10 cellular contexts compared by ENCODE assay signal in genomic region chr10:71868192-71868697, GRCh38. TPM values are rescaled to one million over a fixed set of nuclear protein-coding genes. Genes with fewer than 3 reads are reported as not detected.
DNase-seq lines count a peak whose midpoint lies in the region; ATAC-seq and TF ChIP-seq lines count a peak whose summit lies in the region.
"Had no signal": no experiment of that assay in that cellular context is flagged by ENCODE, and none has a peak within 500 bp of the region (broad histone marks: within the 10 kb centered on the region; RNA-seq: fewer than 3 reads in every experiment).

No MANE protein-coding gene starts in this region.

- no peak overlapping the region for H3K4me3 ChIP-seq in CD4-positive, CD25-positive, alpha-beta regulatory T cell (ENCODE audit: low read depth, low read length)
- H3K4me3 ChIP-seq in MM.1S (ENCODE audit: low read length) (no peak overlapping the region), choroid plexus epithelial cell (ENCODE audit: low read depth, low read length) (no peak overlapping the region)
- H3K4me3 ChIP-seq in naive thymus-derived CD4-positive, alpha-beta T cell (ENCODE audit: low read length): no peak overlapping the region

- peak; percentile 46 to 55 for ATAC-seq in CD4-positive, CD25-positive, alpha-beta regulatory T cell (ENCODE audit: low read depth in 2 of 2)
- ATAC-seq in naive thymus-derived CD4-positive, alpha-beta T cell: peak; percentile 86
- ATAC-seq in HG03521 (IDR thresholded peaks at IDR 0.05; ENCODE audit: unreplicated experiment): no peak
- ATAC-seq in HG02610 (IDR thresholded peaks at IDR 0.05; ENCODE audit: unreplicated experiment): no peak

- no peaks in the 10 kb centered on the region for H3K79me2 ChIP-seq in MM.1S (ENCODE audit: low read length)

- in situ Hi-C loops in GM13976 (cut with MboI; ENCODE audit: low sequenced_read_pairs, unreplicated experiment): no loop called here

- H3K27me3 ChIP-seq in CD4-positive, CD25-positive, alpha-beta regulatory T cell (ENCODE audit: control insufficient read depth, insufficient read depth, low read length): no peaks in the 10 kb centered on the region
- H3K27me3 ChIP-seq in MM.1S (replicated peaks; ENCODE audit: insufficient read depth, low read length): no peaks in the 10 kb centered on the region
- no peaks in the 10 kb centered on the region for H3K27me3 ChIP-seq in naive thymus-derived CD4-positive, alpha-beta T cell (ENCODE audit: control insufficient read depth in 2 of 2, insufficient read depth in 2 of 2, low read length in 2 of 2)

- no peak overlapping the region for H3K4me3 Mint-ChIP-seq in CD4-positive, CD25-positive, alpha-beta regulatory T cell
- H3K4me3 Mint-ChIP-seq in naive thymus-derived CD4-positive, alpha-beta T cell: no peak overlapping the region
- no peak overlapping the region for H3K4me3 Mint-ChIP-seq in mesothelial cell of epicardium
- H3K4me3 Mint-ChIP-seq: stimulated activated naive CD8-positive, alpha-beta T cell treated with anti-CD3 and anti-CD28 coated beads, Interleukin-15, Interleukin-2, amounts not matched to agents 100 ng/mL and 50 ng/mL, for 24 hours had no signal

- no peaks in the 10 kb centered on the region for H3K9me2 ChIP-seq in MM.1S (replicated peaks; ENCODE audit: insufficient read depth, low read length)

- no peak for DNase-seq in CD4-positive, CD25-positive, alpha-beta regulatory T cell
- DNase-seq in MM.1S (peak; percentile 85), choroid plexus epithelial cell (ENCODE audit: low read depth) (peak; percentile 91), GM13976 (ENCODE audit: low spot score) (no peak), mesothelial cell of epicardium (ENCODE audit: low spot score in 2 of 2, unreplicated experiment in 2 of 2) (no peak)
- DNase-seq in naive thymus-derived CD4-positive, alpha-beta T cell: no peak

- H3K36me3 Mint-ChIP-seq in CD4-positive, CD25-positive, alpha-beta regulatory T cell: no peaks in the 10 kb centered on the region
- H3K36me3 Mint-ChIP-seq in naive thymus-derived CD4-positive, alpha-beta T cell: no peaks in the 10 kb centered on the region
- no peaks in the 10 kb centered on the region for H3K36me3 Mint-ChIP-seq in mesothelial cell of epicardium
- H3K36me3 Mint-ChIP-seq: IgD-negative memory B cell had no signal

- no peak for TF ChIP-seq CTCF in MM.1S (IDR thresholded peaks at IDR 0.05; ENCODE audit: low read length)
- TF ChIP-seq CTCF in choroid plexus epithelial cell (conservative IDR thresholded peaks at IDR 0.05; ENCODE audit: low read depth, low read length): no peak
- TF ChIP-seq CTCF in GM13976 (IDR thresholded peaks at IDR 0.05; ENCODE audit: borderline replicate concordance, control extremely low read depth, extremely low read depth, insufficient read depth, missing control alignments): no peak
- no peak for TF ChIP-seq CTCF in mesothelial cell of epicardium (IDR thresholded peaks at IDR 0.05; ENCODE audit: unreplicated experiment)

- H3K9me3 ChIP-seq in CD4-positive, CD25-positive, alpha-beta regulatory T cell (ENCODE audit: control insufficient read depth in 2 of 2, low read length in 2 of 2): no peaks in the 10 kb centered on the region
- H3K9me3 ChIP-seq in MM.1S (replicated peaks; ENCODE audit: insufficient read depth, low read length): no peaks in the 10 kb centered on the region
- no peaks in the 10 kb centered on the region for H3K9me3 ChIP-seq in naive thymus-derived CD4-positive, alpha-beta T cell (ENCODE audit: control insufficient read depth in 2 of 3, low read length in 3 of 3)

- intact Hi-C loops in naive thymus-derived CD4-positive, alpha-beta T cell (cut with micrococcal nuclease): no loop called here

- H3K4me2 ChIP-seq in MM.1S (ENCODE audit: low read depth, low read length): peak overlapping the region; percentile 80; the same call in 1 of the 2 replicates

- H3K9me3 Mint-ChIP-seq in CD4-positive, CD25-positive, alpha-beta regulatory T cell: no peaks in the 10 kb centered on the region
- H3K9me3 Mint-ChIP-seq in naive thymus-derived CD4-positive, alpha-beta T cell: peaks cover 0 to 3% (median 0%) of the 10 kb centered on the region in 11 donors
- no peaks in the 10 kb centered on the region for H3K9me3 Mint-ChIP-seq in mesothelial cell of epicardium
- H3K9me3 Mint-ChIP-seq: IgD-negative memory B cell; stimulated activated naive CD8-positive, alpha-beta T cell treated with anti-CD3 and anti-CD28 coated beads, Interleukin-15, Interleukin-2, amounts not matched to agents 100 ng/mL and 50 ng/mL, for 24 hours had no signal

- no peaks in the 10 kb centered on the region for H4K20me1 ChIP-seq in MM.1S (ENCODE audit: insufficient read depth, low read length)

- no peaks in the 10 kb centered on the region for H3K4me1 ChIP-seq in CD4-positive, CD25-positive, alpha-beta regulatory T cell (ENCODE audit: control insufficient read depth, insufficient read depth, low read length, poor library complexity, severe bottlenecking)
- H3K4me1 ChIP-seq in MM.1S (ENCODE audit: low read length): peaks cover 35% of the 10 kb centered on the region
- no peaks in the 10 kb centered on the region for H3K4me1 ChIP-seq in naive thymus-derived CD4-positive, alpha-beta T cell (ENCODE audit: control insufficient read depth in 2 of 2, insufficient read depth in 2 of 2, low read length in 2 of 2)

- H3K27ac ChIP-seq in CD4-positive, CD25-positive, alpha-beta regulatory T cell (ENCODE audit: insufficient read depth, low read length, poor library complexity, severe bottlenecking): no peak overlapping the region
- peak overlapping the region; percentile 82 for H3K27ac ChIP-seq in MM.1S (ENCODE audit: low read length)
- no peak overlapping the region for H3K27ac ChIP-seq in naive thymus-derived CD4-positive, alpha-beta T cell (ENCODE audit: low read depth, low read length)

- H3K27me3 Mint-ChIP-seq in CD4-positive, CD25-positive, alpha-beta regulatory T cell: no peaks in the 10 kb centered on the region
- H3K27me3 Mint-ChIP-seq in naive thymus-derived CD4-positive, alpha-beta T cell: no peaks in the 10 kb centered on the region
- H3K27me3 Mint-ChIP-seq in mesothelial cell of epicardium (ENCODE audit: low read depth): no peaks in the 10 kb centered on the region
- H3K27me3 Mint-ChIP-seq: IgD-negative memory B cell; stimulated activated naive CD8-positive, alpha-beta T cell treated with anti-CD3 and anti-CD28 coated beads, Interleukin-15, Interleukin-2, amounts not matched to agents 100 ng/mL and 50 ng/mL, for 24 hours had no signal

- POLR2A ChIA-PET in naive thymus-derived CD4-positive, alpha-beta T cell (lab: Charles Lee): no interaction called here

- H3K4me1 Mint-ChIP-seq in CD4-positive, CD25-positive, alpha-beta regulatory T cell: no peaks in the 10 kb centered on the region
- peaks cover 0 to 6% (median 0%) of the 10 kb centered on the region in 7 donors for H3K4me1 Mint-ChIP-seq in naive thymus-derived CD4-positive, alpha-beta T cell
- H3K4me1 Mint-ChIP-seq in mesothelial cell of epicardium: peaks cover 6% of the 10 kb centered on the region

- no peak overlapping the region for H3K27ac Mint-ChIP-seq in CD4-positive, CD25-positive, alpha-beta regulatory T cell
- no peak overlapping the region for H3K27ac Mint-ChIP-seq in naive thymus-derived CD4-positive, alpha-beta T cell
- H3K27ac Mint-ChIP-seq in mesothelial cell of epicardium: no peak overlapping the region
- H3K27ac Mint-ChIP-seq: stimulated activated naive CD8-positive, alpha-beta T cell treated with anti-CD3 and anti-CD28 coated beads, Interleukin-15, Interleukin-2, amounts not matched to agents 100 ng/mL and 50 ng/mL, for 24 hours had no signal

- H3F3A ChIP-seq in MM.1S (ENCODE audit: insufficient read depth, low read length): peaks cover 22% of the 10 kb centered on the region

- H3K9ac ChIP-seq in MM.1S (ENCODE audit: low read length): peak overlapping the region; percentile 44

- H3K36me3 ChIP-seq in CD4-positive, CD25-positive, alpha-beta regulatory T cell (ENCODE audit: control insufficient read depth, insufficient read depth, low read length): no peaks in the 10 kb centered on the region
- no peaks in the 10 kb centered on the region for H3K36me3 ChIP-seq in MM.1S (replicated peaks; ENCODE audit: insufficient read depth, low read length)
- no peaks in the 10 kb centered on the region for H3K36me3 ChIP-seq in naive thymus-derived CD4-positive, alpha-beta T cell (ENCODE audit: control insufficient read depth in 2 of 3, insufficient read depth in 3 of 3, low read length in 3 of 3)

- peak overlapping the region; percentile 14 for H2AFZ ChIP-seq in MM.1S (ENCODE audit: low read length)

- CTCF ChIA-PET in naive thymus-derived CD4-positive, alpha-beta T cell (lab: Charles Lee): no interaction called here

RNA-seq across cellular contexts. Expression of gene PSAP, which starts 17.2 kb away (rescaled TPM):
- 186 TPM for total RNA-seq in CD4-positive, CD25-positive, alpha-beta regulatory T cell
- 100 to 1,000 TPM; 523 to 560 (median 532) TPM for polyA plus RNA-seq in CD4-positive, CD25-positive, alpha-beta regulatory T cell
- total RNA-seq in naive thymus-derived CD4-positive, alpha-beta T cell: 1,000 to 10,000 TPM in 1 of 5 experiments, 100 to 1,000 TPM in 4; 153 to 1,163 (median 266) TPM
- polyA plus RNA-seq in naive thymus-derived CD4-positive, alpha-beta T cell: 100 to 1,000 TPM; 421 to 506 TPM
- total RNA-seq in mesothelial cell of epicardium: 554 to 574 TPM (median 557 TPM) in 3 replicates

Comparison
In these comparisons a context has a peak if more than half of its experiments do, and no peak if none do; other contexts are left out.
1. ATAC-seq: peak in CD4-positive, CD25-positive, alpha-beta regulatory T cell (2 of 2) and naive thymus-derived CD4-positive, alpha-beta T cell (single experiment); none in HG03521 (single experiment) and HG02610 (single experiment).
2. DNase-seq: peak in MM.1S (single experiment) and choroid plexus epithelial cell (single experiment); none in CD4-positive, CD25-positive, alpha-beta regulatory T cell (0 of 3), naive thymus-derived CD4-positive, alpha-beta T cell (0 of 9), GM13976 (single experiment) and mesothelial cell of epicardium (0 of 2).